1 cellular context compared by ENCODE assay signal in genomic region chr19:993361-993830, GRCh38.
A peak's percentile ranks its signal among the peaks of the same experiment; 100 is the strongest.
TF ChIP-seq lines count a peak whose summit lies in the region.

No MANE protein-coding gene starts in this region.

TF ChIP-seq in HepG2, 621 proteins besides CTCF, POLR2A, EP300 and RAD21 (continued from another document and continues in another):
- TF ChIP-seq, protein P1, sequence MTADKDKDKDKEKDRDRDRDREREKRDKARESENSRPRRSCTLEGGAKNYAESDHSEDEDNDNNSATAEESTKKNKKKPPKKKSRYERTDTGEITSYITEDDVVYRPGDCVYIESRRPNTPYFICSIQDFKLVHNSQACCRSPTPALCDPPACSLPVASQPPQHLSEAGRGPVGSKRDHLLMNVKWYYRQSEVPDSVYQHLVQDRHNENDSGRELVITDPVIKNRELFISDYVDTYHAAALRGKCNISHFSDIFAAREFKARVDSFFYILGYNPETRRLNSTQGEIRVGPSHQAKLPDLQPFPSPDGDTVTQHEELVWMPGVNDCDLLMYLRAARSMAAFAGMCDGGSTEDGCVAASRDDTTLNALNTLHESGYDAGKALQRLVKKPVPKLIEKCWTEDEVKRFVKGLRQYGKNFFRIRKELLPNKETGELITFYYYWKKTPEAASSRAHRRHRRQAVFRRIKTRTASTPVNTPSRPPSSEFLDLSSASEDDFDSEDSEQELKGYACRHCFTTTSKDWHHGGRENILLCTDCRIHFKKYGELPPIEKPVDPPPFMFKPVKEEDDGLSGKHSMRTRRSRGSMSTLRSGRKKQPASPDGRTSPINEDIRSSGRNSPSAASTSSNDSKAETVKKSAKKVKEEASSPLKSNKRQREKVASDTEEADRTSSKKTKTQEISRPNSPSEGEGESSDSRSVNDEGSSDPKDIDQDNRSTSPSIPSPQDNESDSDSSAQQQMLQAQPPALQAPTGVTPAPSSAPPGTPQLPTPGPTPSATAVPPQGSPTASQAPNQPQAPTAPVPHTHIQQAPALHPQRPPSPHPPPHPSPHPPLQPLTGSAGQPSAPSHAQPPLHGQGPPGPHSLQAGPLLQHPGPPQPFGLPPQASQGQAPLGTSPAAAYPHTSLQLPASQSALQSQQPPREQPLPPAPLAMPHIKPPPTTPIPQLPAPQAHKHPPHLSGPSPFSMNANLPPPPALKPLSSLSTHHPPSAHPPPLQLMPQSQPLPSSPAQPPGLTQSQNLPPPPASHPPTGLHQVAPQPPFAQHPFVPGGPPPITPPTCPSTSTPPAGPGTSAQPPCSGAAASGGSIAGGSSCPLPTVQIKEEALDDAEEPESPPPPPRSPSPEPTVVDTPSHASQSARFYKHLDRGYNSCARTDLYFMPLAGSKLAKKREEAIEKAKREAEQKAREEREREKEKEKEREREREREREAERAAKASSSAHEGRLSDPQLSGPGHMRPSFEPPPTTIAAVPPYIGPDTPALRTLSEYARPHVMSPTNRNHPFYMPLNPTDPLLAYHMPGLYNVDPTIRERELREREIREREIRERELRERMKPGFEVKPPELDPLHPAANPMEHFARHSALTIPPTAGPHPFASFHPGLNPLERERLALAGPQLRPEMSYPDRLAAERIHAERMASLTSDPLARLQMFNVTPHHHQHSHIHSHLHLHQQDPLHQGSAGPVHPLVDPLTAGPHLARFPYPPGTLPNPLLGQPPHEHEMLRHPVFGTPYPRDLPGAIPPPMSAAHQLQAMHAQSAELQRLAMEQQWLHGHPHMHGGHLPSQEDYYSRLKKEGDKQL (CRISPR knock-in tag; IDR thresholded peaks at IDR 0.05; ENCODE audit: low read depth), result peak; percentile 20; the same call in 1 of the 2 replicates
- TF ChIP-seq ZNF207 (IDR thresholded peaks at IDR 0.05; ENCODE audit: borderline replicate concordance) (no peak), TFE3 (CRISPR knock-in tag; IDR thresholded peaks at IDR 0.05) (peak; percentile 52; the same call in 1 of the 2 replicates), ZBTB7A (CRISPR knock-in tag; IDR thresholded peaks at IDR 0.05) (peak; percentile 39; the same call in 1 of the 2 replicates), ZNF512 (CRISPR knock-in tag; IDR thresholded peaks at IDR 0.05) (no peak), PCBP2 (optimal IDR thresholded peaks at IDR 0.05; ENCODE audit: low read depth, low read length, poor library complexity, severe bottlenecking) (no peak), ZNF597 (CRISPR knock-in tag; IDR thresholded peaks at IDR 0.05) (no peak), TBP (CRISPR knock-in tag; IDR thresholded peaks at IDR 0.05) (no peak), SNAI1 (CRISPR knock-in tag; IDR thresholded peaks at IDR 0.05; ENCODE audit: borderline replicate concordance) (no peak), SMAD1 (CRISPR knock-in tag; IDR thresholded peaks at IDR 0.05; ENCODE audit: borderline replicate concordance, low read depth) (no peak), ZNF10 (CRISPR knock-in tag; IDR thresholded peaks at IDR 0.05; ENCODE audit: borderline replicate concordance, low read depth) (no peak), ZNF891 (CRISPR knock-in tag; IDR thresholded peaks at IDR 0.05) (no peak), RAD51 (IDR thresholded peaks at IDR 0.05; ENCODE audit: borderline replicate concordance) (no peak), ZNF773 (CRISPR knock-in tag; IDR thresholded peaks at IDR 0.05; ENCODE audit: borderline replicate concordance) (no peak), ZXDC (CRISPR knock-in tag; IDR thresholded peaks at IDR 0.05) (no peak)
- TF ChIP-seq, protein P2, sequence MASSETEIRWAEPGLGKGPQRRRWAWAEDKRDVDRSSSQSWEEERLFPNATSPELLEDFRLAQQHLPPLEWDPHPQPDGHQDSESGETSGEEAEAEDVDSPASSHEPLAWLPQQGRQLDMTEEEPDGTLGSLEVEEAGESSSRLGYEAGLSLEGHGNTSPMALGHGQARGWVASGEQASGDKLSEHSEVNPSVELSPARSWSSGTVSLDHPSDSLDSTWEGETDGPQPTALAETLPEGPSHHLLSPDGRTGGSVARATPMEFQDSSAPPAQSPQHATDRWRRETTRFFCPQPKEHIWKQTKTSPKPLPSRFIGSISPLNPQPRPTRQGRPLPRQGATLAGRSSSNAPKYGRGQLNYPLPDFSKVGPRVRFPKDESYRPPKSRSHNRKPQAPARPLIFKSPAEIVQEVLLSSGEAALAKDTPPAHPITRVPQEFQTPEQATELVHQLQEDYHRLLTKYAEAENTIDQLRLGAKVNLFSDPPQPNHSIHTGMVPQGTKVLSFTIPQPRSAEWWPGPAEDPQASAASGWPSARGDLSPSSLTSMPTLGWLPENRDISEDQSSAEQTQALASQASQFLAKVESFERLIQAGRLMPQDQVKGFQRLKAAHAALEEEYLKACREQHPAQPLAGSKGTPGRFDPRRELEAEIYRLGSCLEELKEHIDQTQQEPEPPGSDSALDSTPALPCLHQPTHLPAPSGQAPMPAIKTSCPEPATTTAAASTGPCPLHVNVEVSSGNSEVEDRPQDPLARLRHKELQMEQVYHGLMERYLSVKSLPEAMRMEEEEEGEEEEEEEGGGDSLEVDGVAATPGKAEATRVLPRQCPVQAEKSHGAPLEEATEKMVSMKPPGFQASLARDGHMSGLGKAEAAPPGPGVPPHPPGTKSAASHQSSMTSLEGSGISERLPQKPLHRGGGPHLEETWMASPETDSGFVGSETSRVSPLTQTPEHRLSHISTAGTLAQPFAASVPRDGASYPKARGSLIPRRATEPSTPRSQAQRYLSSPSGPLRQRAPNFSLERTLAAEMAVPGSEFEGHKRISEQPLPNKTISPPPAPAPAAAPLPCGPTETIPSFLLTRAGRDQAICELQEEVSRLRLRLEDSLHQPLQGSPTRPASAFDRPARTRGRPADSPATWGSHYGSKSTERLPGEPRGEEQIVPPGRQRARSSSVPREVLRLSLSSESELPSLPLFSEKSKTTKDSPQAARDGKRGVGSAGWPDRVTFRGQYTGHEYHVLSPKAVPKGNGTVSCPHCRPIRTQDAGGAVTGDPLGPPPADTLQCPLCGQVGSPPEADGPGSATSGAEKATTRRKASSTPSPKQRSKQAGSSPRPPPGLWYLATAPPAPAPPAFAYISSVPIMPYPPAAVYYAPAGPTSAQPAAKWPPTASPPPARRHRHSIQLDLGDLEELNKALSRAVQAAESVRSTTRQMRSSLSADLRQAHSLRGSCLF (CRISPR knock-in tag; IDR thresholded peaks at IDR 0.05; ENCODE audit: borderline replicate concordance), result no peak
- TF ChIP-seq, protein P3, sequence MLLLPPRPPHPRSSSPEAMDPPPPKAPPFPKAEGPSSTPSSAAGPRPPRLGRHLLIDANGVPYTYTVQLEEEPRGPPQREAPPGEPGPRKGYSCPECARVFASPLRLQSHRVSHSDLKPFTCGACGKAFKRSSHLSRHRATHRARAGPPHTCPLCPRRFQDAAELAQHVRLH (CRISPR knock-in tag; IDR thresholded peaks at IDR 0.05; ENCODE audit: borderline replicate concordance, low read depth), result peak; percentile 70; the same call in 1 of the 2 replicates
- TF ChIP-seq, protein P4, sequence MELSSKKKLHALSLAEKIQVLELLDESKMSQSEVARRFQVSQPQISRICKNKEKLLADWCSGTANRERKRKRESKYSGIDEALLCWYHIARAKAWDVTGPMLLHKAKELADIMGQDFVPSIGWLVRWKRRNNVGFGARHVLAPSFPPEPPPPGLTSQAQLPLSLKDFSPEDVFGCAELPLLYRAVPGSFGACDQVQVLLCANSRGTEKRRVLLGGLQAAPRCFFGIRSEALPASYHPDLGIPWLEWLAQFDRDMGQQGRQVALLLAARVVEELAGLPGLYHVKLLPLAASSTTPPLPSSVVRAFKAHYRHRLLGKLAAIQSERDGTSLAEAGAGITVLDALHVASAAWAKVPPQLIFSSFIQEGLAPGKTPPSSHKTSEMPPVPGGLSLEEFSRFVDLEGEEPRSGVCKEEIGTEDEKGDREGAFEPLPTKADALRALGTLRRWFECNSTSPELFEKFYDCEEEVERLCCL (CRISPR knock-in tag; IDR thresholded peaks at IDR 0.05; ENCODE audit: borderline replicate concordance), result no peak
- TF ChIP-seq, protein P5, sequence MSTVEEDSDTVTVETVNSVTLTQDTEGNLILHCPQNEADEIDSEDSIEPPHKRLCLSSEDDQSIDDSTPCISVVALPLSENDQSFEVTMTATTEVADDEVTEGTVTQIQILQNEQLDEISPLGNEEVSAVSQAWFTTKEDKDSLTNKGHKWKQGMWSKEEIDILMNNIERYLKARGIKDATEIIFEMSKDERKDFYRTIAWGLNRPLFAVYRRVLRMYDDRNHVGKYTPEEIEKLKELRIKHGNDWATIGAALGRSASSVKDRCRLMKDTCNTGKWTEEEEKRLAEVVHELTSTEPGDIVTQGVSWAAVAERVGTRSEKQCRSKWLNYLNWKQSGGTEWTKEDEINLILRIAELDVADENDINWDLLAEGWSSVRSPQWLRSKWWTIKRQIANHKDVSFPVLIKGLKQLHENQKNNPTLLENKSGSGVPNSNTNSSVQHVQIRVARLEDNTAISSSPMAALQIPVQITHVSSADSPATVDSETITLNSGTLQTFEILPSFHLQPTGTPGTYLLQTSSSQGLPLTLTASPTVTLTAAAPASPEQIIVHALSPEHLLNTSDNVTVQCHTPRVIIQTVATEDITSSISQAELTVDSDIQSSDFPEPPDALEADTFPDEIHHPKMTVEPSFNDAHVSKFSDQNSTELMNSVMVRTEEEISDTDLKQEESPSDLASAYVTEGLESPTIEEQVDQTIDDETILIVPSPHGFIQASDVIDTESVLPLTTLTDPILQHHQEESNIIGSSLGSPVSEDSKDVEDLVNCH (CRISPR knock-in tag; IDR thresholded peaks at IDR 0.05), result no peak
- TF ChIP-seq, protein P6, sequence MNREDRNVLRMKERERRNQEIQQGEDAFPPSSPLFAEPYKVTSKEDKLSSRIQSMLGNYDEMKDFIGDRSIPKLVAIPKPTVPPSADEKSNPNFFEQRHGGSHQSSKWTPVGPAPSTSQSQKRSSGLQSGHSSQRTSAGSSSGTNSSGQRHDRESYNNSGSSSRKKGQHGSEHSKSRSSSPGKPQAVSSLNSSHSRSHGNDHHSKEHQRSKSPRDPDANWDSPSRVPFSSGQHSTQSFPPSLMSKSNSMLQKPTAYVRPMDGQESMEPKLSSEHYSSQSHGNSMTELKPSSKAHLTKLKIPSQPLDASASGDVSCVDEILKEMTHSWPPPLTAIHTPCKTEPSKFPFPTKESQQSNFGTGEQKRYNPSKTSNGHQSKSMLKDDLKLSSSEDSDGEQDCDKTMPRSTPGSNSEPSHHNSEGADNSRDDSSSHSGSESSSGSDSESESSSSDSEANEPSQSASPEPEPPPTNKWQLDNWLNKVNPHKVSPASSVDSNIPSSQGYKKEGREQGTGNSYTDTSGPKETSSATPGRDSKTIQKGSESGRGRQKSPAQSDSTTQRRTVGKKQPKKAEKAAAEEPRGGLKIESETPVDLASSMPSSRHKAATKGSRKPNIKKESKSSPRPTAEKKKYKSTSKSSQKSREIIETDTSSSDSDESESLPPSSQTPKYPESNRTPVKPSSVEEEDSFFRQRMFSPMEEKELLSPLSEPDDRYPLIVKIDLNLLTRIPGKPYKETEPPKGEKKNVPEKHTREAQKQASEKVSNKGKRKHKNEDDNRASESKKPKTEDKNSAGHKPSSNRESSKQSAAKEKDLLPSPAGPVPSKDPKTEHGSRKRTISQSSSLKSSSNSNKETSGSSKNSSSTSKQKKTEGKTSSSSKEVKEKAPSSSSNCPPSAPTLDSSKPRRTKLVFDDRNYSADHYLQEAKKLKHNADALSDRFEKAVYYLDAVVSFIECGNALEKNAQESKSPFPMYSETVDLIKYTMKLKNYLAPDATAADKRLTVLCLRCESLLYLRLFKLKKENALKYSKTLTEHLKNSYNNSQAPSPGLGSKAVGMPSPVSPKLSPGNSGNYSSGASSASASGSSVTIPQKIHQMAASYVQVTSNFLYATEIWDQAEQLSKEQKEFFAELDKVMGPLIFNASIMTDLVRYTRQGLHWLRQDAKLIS (CRISPR knock-in tag; IDR thresholded peaks at IDR 0.05), result no peak
- TF ChIP-seq, protein P7, sequence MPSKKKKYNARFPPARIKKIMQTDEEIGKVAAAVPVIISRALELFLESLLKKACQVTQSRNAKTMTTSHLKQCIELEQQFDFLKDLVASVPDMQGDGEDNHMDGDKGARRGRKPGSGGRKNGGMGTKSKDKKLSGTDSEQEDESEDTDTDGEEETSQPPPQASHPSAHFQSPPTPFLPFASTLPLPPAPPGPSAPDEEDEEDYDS (CRISPR knock-in tag; IDR thresholded peaks at IDR 0.05), result peak; percentile 48; the same call in 1 of the 2 replicates
